In the genomic region with DNA sequence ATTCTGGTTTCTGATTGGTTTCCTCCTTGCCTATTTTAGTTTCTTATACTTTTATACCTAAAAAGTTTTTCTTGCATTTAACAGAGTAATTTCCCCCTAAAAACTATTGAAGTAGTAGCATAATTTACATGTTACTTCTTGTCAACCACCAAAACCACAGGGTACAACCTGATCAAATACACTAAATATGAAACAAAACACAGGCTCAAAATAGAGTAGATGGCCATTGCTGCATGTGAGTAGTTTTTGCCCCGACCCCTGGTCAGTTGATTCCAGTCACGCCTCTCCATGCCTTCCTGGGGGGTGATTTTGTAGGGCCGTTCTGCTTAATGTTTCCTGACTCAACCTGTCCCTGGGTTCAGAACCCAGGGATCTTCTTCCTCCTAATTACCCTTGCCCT, we compare ENCODE assay signal across 15 cellular contexts.
DNase-seq lines count a peak whose midpoint lies in the region; ATAC-seq lines count a peak whose summit lies in the region.
"Had no signal": no experiment of that assay in that cellular context is flagged by ENCODE, and none has a peak within 500 bp of the region (broad histone marks: within the 10 kb centered on the region; RNA-seq: fewer than 3 reads in every experiment).

No MANE protein-coding gene starts in this region.

- POLR2A ChIA-PET in naive thymus-derived CD8-positive, alpha-beta T cell (lab: Charles Lee), result no interaction called here

- H3K36me3 Mint-ChIP-seq in naive thymus-derived CD8-positive, alpha-beta T cell, result peaks cover 7 to 48% (median 26%) of the 10 kb centered on the region in 3 donors

- no peak for DNase-seq in naive thymus-derived CD8-positive, alpha-beta T cell
- DNase-seq in NCI-H128 (lab: John Stamatoyannopoulos, UW; ENCODE audit: unreplicated experiment) (no peak), COLO829 (ENCODE audit: low spot score) (no peak), NCI-H1092 treated with DMSO at 0.1 percent for 48 hours (lab: John Stamatoyannopoulos, UW) (no peak), NCI-H345 treated with DMSO at 0.1 percent for 48 hours (lab: John Stamatoyannopoulos, UW; ENCODE audit: unreplicated experiment) (no peak)
- DNase-seq: activated CD4-positive, alpha-beta T cell treated with anti-CD3 and anti-CD28 coated beads, Interleukin-2, amount 10 ng/mL, durations not matched to agents 24 days and 14 days; activated naive CD8-positive, alpha-beta T cell treated with anti-CD3 and anti-CD28 coated beads for 36 hours; effector CD4-positive, alpha-beta T cell; heart right ventricle; MG63; NCI-H774 had no signal

- H3K27ac Mint-ChIP-seq in naive thymus-derived CD8-positive, alpha-beta T cell, result peak overlapping the region in 5 of 10 donors; percentile 38 to 79 (median 58)
- H3K27ac Mint-ChIP-seq: activated CD4-positive, alpha-beta T cell treated with anti-CD3 and anti-CD28 coated beads, Interleukin-2, amount 10 ng/mL, durations not matched to agents 24 days and 14 days; activated naive CD8-positive, alpha-beta T cell treated with anti-CD3 and anti-CD28 coated beads for 36 hours; mesothelial cell of epicardium had no signal

- H3K4me1 Mint-ChIP-seq in naive thymus-derived CD8-positive, alpha-beta T cell, result peaks cover 33 to 62% (median 60%) of the 10 kb centered on the region in 4 donors

- peaks cover 0 to 4% (median 0%) of the 10 kb centered on the region in 9 donors for H3K9me3 Mint-ChIP-seq in naive thymus-derived CD8-positive, alpha-beta T cell
- H3K9me3 Mint-ChIP-seq: activated CD4-positive, alpha-beta T cell treated with anti-CD3 and anti-CD28 coated beads, Interleukin-2, amount 10 ng/mL, durations not matched to agents 24 days and 14 days; mesothelial cell of epicardium had no signal

- ATAC-seq in GM18858 (IDR thresholded peaks at IDR 0.05; ENCODE audit: unreplicated experiment) (peak; percentile 89), GM21723 (IDR thresholded peaks at IDR 0.05; ENCODE audit: unreplicated experiment) (peak; percentile 85), HG03196 (IDR thresholded peaks at IDR 0.05; ENCODE audit: unreplicated experiment) (peak; percentile 62)
- peak in 1 of 2 donors; percentile 18 for ATAC-seq in naive thymus-derived CD8-positive, alpha-beta T cell
- ATAC-seq: heart right ventricle had no signal

- H3K4me3 Mint-ChIP-seq in naive thymus-derived CD8-positive, alpha-beta T cell, result peak overlapping the region in 6 of 10 donors; percentile 3 to 57 (median 26)
- H3K4me3 Mint-ChIP-seq: activated CD4-positive, alpha-beta T cell treated with anti-CD3 and anti-CD28 coated beads, Interleukin-2, amount 10 ng/mL, durations not matched to agents 24 days and 14 days; activated naive CD8-positive, alpha-beta T cell treated with anti-CD3 and anti-CD28 coated beads for 36 hours; mesothelial cell of epicardium had no signal

- H3K27me3 Mint-ChIP-seq in naive thymus-derived CD8-positive, alpha-beta T cell, result no peaks in the 10 kb centered on the region
- H3K27me3 Mint-ChIP-seq: activated CD4-positive, alpha-beta T cell treated with anti-CD3 and anti-CD28 coated beads, Interleukin-2, amount 10 ng/mL, durations not matched to agents 24 days and 14 days; activated naive CD8-positive, alpha-beta T cell treated with anti-CD3 and anti-CD28 coated beads for 36 hours had no signal
